Comparison of ENCODE assay signal across 38 cellular contexts in the genomic region with DNA sequence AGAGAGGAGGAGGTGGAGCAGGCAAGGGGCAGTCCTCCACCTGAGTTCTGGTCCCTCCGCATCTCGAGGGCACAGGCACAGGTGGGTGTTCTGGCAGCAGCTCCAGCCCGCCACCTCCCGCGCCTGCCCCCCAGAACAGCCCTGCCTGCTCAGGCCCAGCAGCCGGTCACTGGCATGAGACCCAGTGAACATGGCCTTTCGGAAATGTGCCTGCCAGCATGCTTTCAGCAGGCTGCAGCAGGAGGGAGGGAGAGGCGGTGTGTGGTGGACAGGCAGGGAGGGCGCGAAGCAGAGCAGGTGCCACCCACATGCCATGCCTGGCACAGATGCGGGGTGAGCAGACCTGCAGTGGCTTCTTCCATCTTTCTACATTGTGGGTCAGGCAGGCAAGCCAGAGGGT. TPM values are rescaled to one million over a fixed set of nuclear protein-coding genes. Genes with fewer than 3 reads are reported as not detected.
"Had no signal": no experiment of that assay in that cellular context is flagged by ENCODE, and none has a peak within 500 bp of the region (broad histone marks: within the 10 kb centered on the region; RNA-seq: fewer than 3 reads in every experiment).

No MANE protein-coding gene starts in this region.

- H3K9me3 ChIP-seq: ascending aorta, breast epithelium, esophagus squamous epithelium had no signal

- H3K4me3 ChIP-seq: ascending aorta, breast epithelium, cardiac muscle cell, esophagus squamous epithelium had no signal

- H3K4me3 Mint-ChIP-seq: activated CD4-positive, alpha-beta memory T cell treated with anti-CD3 and anti-CD28 coated beads, Interleukin-2, amount 10 ng/mL, durations not matched to agents 7 days and 5 days; activated CD4-positive, alpha-beta T cell treated with anti-CD3 and anti-CD28 coated beads for 36 hours; activated CD4-positive, alpha-beta T cell treated with anti-CD3 and anti-CD28 coated beads, Interleukin-2, amount 10 ng/mL, durations not matched to agents 7 days and 5 days; activated naive CD4-positive, alpha-beta T cell treated with anti-CD3 and anti-CD28 coated beads, Interleukin-2, amount 10 ng/mL, durations not matched to agents 7 days and 5 days; activated naive CD8-positive, alpha-beta T cell treated with anti-CD3 and anti-CD28 coated beads, Interleukin-2, amount 10 ng/mL, durations not matched to agents 7 days and 5 days; activated T-cell treated with anti-CD3 and anti-CD28 coated beads, Interleukin-2, amount 50 U/mL, for 24 hours; activated T-cell treated with anti-CD3 and anti-CD28 coated beads, Interleukin-2, amount 50 U/mL, for 72 hours; brain; effector memory CD8-positive, alpha-beta T cell; T-cell; T-helper 1 cell treated with Interleukin-12 subunit alpha and Interleukin-12 subunit beta and Interleukin-4 antibody, amounts not matched to agents 30 μg/mL and 1 μg/mL, for 36 hours had no signal

- H3K36me3 Mint-ChIP-seq: activated naive CD4-positive, alpha-beta T cell treated with anti-CD3 and anti-CD28 coated beads, Interleukin-2, amount 10 ng/mL, durations not matched to agents 7 days and 5 days; activated naive CD4-positive, alpha-beta T cell treated with anti-CD3 and anti-CD28 coated beads, Interleukin-2, amount 50 U/mL, for 72 hours; activated naive CD8-positive, alpha-beta T cell treated with anti-CD3 and anti-CD28 coated beads, Interleukin-2, amount 10 ng/mL, durations not matched to agents 7 days and 5 days; brain; T-cell had no signal

- DNase-seq: activated B cell treated with CpG ODN at 0.5 μM for 24 hours; activated CD4-positive, alpha-beta memory T cell treated with anti-CD3 and anti-CD28 coated beads, Interleukin-2, amount 10 ng/mL, durations not matched to agents 7 days and 5 days; activated CD4-positive, alpha-beta T cell treated with anti-CD3 and anti-CD28 coated beads for 36 hours; activated CD4-positive, alpha-beta T cell treated with anti-CD3 and anti-CD28 coated beads, Interleukin-2, amount 10 ng/mL, durations not matched to agents 7 days and 5 days; activated CD4-positive, alpha-beta T cell treated with anti-CD3 and anti-CD28 coated beads, Interleukin-2, amount 50 U/mL, for 4 hours; activated CD8-positive, alpha-beta memory T cell treated with anti-CD3 and anti-CD28 coated beads, Interleukin-2, amount 50 U/mL, for 48 hours; activated gamma-delta T cell; activated naive CD4-positive, alpha-beta T cell; activated naive CD4-positive, alpha-beta T cell treated with anti-CD3 and anti-CD28 coated beads, Interleukin-2, amount 10 ng/mL, durations not matched to agents 7 days and 5 days; activated naive CD8-positive, alpha-beta T cell treated with anti-CD3 and anti-CD28 coated beads, Interleukin-2, amount 10 ng/mL, durations not matched to agents 7 days and 5 days; activated T-cell treated with anti-CD3 and anti-CD28 coated beads for 4 hours; activated T-cell treated with anti-CD3 and anti-CD28 coated beads, Interleukin-2, amount 50 U/mL, for 24 hours; activated T-cell treated with anti-CD3 and anti-CD28 coated beads, Interleukin-2, amount 50 U/mL, for 72 hours; central memory CD4-positive, alpha-beta T cell; cortex of kidney; dermis blood vessel endothelial cell; effector CD4-positive, alpha-beta T cell; effector memory CD8-positive, alpha-beta T cell; erythroblast; esophagus squamous epithelium; head of caudate nucleus; SW 1271; T-cell; T-helper 9 cell; WERI-Rb-1 had no signal

- FAIRE-seq: colon, frontal cortex had no signal

- ATAC-seq: activated CD4-positive, alpha-beta T cell treated with anti-CD3 and anti-CD28 coated beads for 36 hours; activated CD4-positive, CD25-positive, alpha-beta regulatory T cell treated with anti-CD3 and anti-CD28 coated beads, Interleukin-2, amount 50 U/mL, for 24 hours; activated naive CD4-positive, alpha-beta T cell treated with anti-CD3 and anti-CD28 coated beads, Interleukin-2, amount 50 U/mL, for 72 hours; activated T-cell treated with anti-CD3 and anti-CD28 coated beads, Interleukin-2, amount 50 U/mL, for 72 hours; effector memory CD8-positive, alpha-beta T cell; T-cell had no signal

- H3K4me1 Mint-ChIP-seq: activated B cell treated with CpG ODN at 0.5 μM for 24 hours; activated CD4-positive, alpha-beta memory T cell treated with anti-CD3 and anti-CD28 coated beads, Interleukin-2, amount 10 ng/mL, durations not matched to agents 7 days and 5 days; activated CD4-positive, alpha-beta T cell treated with anti-CD3 and anti-CD28 coated beads for 36 hours; activated CD4-positive, alpha-beta T cell treated with anti-CD3 and anti-CD28 coated beads, Interleukin-2, amount 10 ng/mL, durations not matched to agents 7 days and 5 days; activated naive CD4-positive, alpha-beta T cell treated with anti-CD3 and anti-CD28 coated beads, Interleukin-2, amount 10 ng/mL, durations not matched to agents 7 days and 5 days; activated naive CD8-positive, alpha-beta T cell treated with anti-CD3 and anti-CD28 coated beads, Interleukin-2, amount 10 ng/mL, durations not matched to agents 7 days and 5 days; T-cell had no signal

- H3K4me1 ChIP-seq: ascending aorta, breast epithelium, esophagus squamous epithelium had no signal

- H3K36me3 ChIP-seq: ascending aorta, breast epithelium, cardiac muscle cell, esophagus squamous epithelium, WERI-Rb-1 had no signal

- H3K27me3 ChIP-seq: ascending aorta, cardiac muscle cell had no signal

- H3K9me3 Mint-ChIP-seq: activated B cell treated with CpG ODN at 0.5 μM for 24 hours; activated CD4-positive, alpha-beta memory T cell treated with anti-CD3 and anti-CD28 coated beads, Interleukin-2, amount 10 ng/mL, durations not matched to agents 7 days and 5 days; activated CD4-positive, alpha-beta T cell treated with anti-CD3 and anti-CD28 coated beads, Interleukin-2, amount 10 ng/mL, durations not matched to agents 7 days and 5 days; activated naive CD4-positive, alpha-beta T cell treated with anti-CD3 and anti-CD28 coated beads, Interleukin-2, amount 10 ng/mL, durations not matched to agents 7 days and 5 days; activated naive CD4-positive, alpha-beta T cell treated with anti-CD3 and anti-CD28 coated beads, Interleukin-2, amount 50 U/mL, for 72 hours; activated naive CD8-positive, alpha-beta T cell treated with anti-CD3 and anti-CD28 coated beads, Interleukin-2, amount 10 ng/mL, durations not matched to agents 7 days and 5 days; activated T-cell treated with anti-CD3 and anti-CD28 coated beads, Interleukin-2, amount 50 U/mL, for 24 hours; activated T-cell treated with anti-CD3 and anti-CD28 coated beads, Interleukin-2, amount 50 U/mL, for 72 hours; effector memory CD8-positive, alpha-beta T cell; T-cell; T-helper 1 cell treated with Interleukin-12 subunit alpha and Interleukin-12 subunit beta and Interleukin-4 antibody, amounts not matched to agents 30 μg/mL and 1 μg/mL, for 36 hours had no signal

- H3K27ac ChIP-seq: ascending aorta, breast epithelium, cardiac muscle cell, esophagus squamous epithelium, WERI-Rb-1 had no signal

- H3K27ac Mint-ChIP-seq: activated B cell treated with CpG ODN at 0.5 μM for 24 hours; activated CD4-positive, alpha-beta memory T cell treated with anti-CD3 and anti-CD28 coated beads, Interleukin-2, amount 10 ng/mL, durations not matched to agents 7 days and 5 days; activated CD4-positive, alpha-beta T cell treated with anti-CD3 and anti-CD28 coated beads for 36 hours; activated CD4-positive, alpha-beta T cell treated with anti-CD3 and anti-CD28 coated beads, Interleukin-2, amount 10 ng/mL, durations not matched to agents 7 days and 5 days; activated naive CD4-positive, alpha-beta T cell treated with anti-CD3 and anti-CD28 coated beads, Interleukin-2, amount 10 ng/mL, durations not matched to agents 7 days and 5 days; activated naive CD4-positive, alpha-beta T cell treated with anti-CD3 and anti-CD28 coated beads, Interleukin-2, amount 50 U/mL, for 72 hours; activated naive CD8-positive, alpha-beta T cell treated with anti-CD3 and anti-CD28 coated beads, Interleukin-2, amount 10 ng/mL, durations not matched to agents 7 days and 5 days; activated T-cell treated with anti-CD3 and anti-CD28 coated beads, Interleukin-2, amount 50 U/mL, for 24 hours; activated T-cell treated with anti-CD3 and anti-CD28 coated beads, Interleukin-2, amount 50 U/mL, for 72 hours; brain; effector memory CD8-positive, alpha-beta T cell; T-cell; T-helper 1 cell treated with Interleukin-12 subunit alpha and Interleukin-12 subunit beta and Interleukin-4 antibody, amounts not matched to agents 30 μg/mL and 1 μg/mL, for 36 hours had no signal

RNA-seq across cellular contexts. Expression of a gene that starts 3.4 kb away (rescaled TPM):
- total RNA-seq: activated B cell treated with CpG ODN at 0.5 μM for 24 hours; activated CD4-positive, alpha-beta memory T cell treated with anti-CD3 and anti-CD28 coated beads, Interleukin-2, amount 10 ng/mL, durations not matched to agents 7 days and 5 days; activated CD4-positive, alpha-beta T cell treated with anti-CD3 and anti-CD28 coated beads for 36 hours; activated CD4-positive, alpha-beta T cell treated with anti-CD3 and anti-CD28 coated beads, Interleukin-2, amount 10 ng/mL, durations not matched to agents 7 days and 5 days; activated naive CD4-positive, alpha-beta T cell treated with anti-CD3 and anti-CD28 coated beads, Interleukin-2, amount 50 U/mL, for 72 hours; activated naive CD8-positive, alpha-beta T cell treated with anti-CD3 and anti-CD28 coated beads, Interleukin-2, amount 10 ng/mL, durations not matched to agents 7 days and 5 days; activated T-cell treated with anti-CD3 and anti-CD28 coated beads, Interleukin-2, amount 50 U/mL, for 72 hours; ascending aorta; cardiac muscle cell; chondrocyte; dermis blood vessel endothelial cell; esophagus squamous epithelium; fibroblast of lung; fibroblast of villous mesenchyme; frontal cortex; T-cell; T-helper 2 cell treated with Interferon-gamma antibody and Interleukin-4, amounts not matched to agents 100 ng/mL and 5 ng/mL, for 36 hours had no signal
- polyA plus RNA-seq: cardiac muscle cell, fibroblast of lung had no signal

RNA-seq across cellular contexts. Expression of a gene that starts 26.4 kb away (rescaled TPM):
- total RNA-seq: activated B cell treated with CpG ODN at 0.5 μM for 24 hours; activated CD4-positive, alpha-beta memory T cell treated with anti-CD3 and anti-CD28 coated beads, Interleukin-2, amount 10 ng/mL, durations not matched to agents 7 days and 5 days; activated CD4-positive, alpha-beta T cell treated with anti-CD3 and anti-CD28 coated beads for 36 hours; activated CD4-positive, alpha-beta T cell treated with anti-CD3 and anti-CD28 coated beads, Interleukin-2, amount 10 ng/mL, durations not matched to agents 7 days and 5 days; activated naive CD4-positive, alpha-beta T cell treated with anti-CD3 and anti-CD28 coated beads, Interleukin-2, amount 50 U/mL, for 72 hours; activated naive CD8-positive, alpha-beta T cell treated with anti-CD3 and anti-CD28 coated beads, Interleukin-2, amount 10 ng/mL, durations not matched to agents 7 days and 5 days; activated T-cell treated with anti-CD3 and anti-CD28 coated beads, Interleukin-2, amount 50 U/mL, for 72 hours; ascending aorta; breast epithelium; cardiac muscle cell; chondrocyte; dermis blood vessel endothelial cell; esophagus squamous epithelium; fibroblast of lung; fibroblast of villous mesenchyme; frontal cortex; T-cell; T-helper 2 cell treated with Interferon-gamma antibody and Interleukin-4, amounts not matched to agents 100 ng/mL and 5 ng/mL, for 36 hours had no signal
- polyA plus RNA-seq: cardiac muscle cell, fibroblast of lung had no signal
